Comparison of ENCODE assay signal across 8 cellular contexts in genomic region chr9:127545196-127546124, GRCh38.
DNase-seq lines count a peak whose midpoint lies in the region; ATAC-seq and TF ChIP-seq lines count a peak whose summit lies in the region.

No MANE protein-coding gene starts in this region.

- POLR2A ChIA-PET in IMR-90 (lab: Charles Lee; ENCODE audit: unreplicated experiment): interaction anchor here (0.7 kb wide), 1 partner anchor 25 kb away, joined by 3 read pairs; no protein-coding TSS in a partner anchor

- in situ Hi-C loops in IMR-90 (cut with MboI; ENCODE audit: low sequenced_read_pairs): no loop called here

- H3K9me3 ChIP-seq in IMR-90 (ENCODE audit: control insufficient read depth, insufficient read depth, low read length) (no peaks in the 10 kb centered on the region), mesenchymal stem cell (ENCODE audit: control insufficient read depth, low read length) (no peaks in the 10 kb centered on the region)

- H3K14ac ChIP-seq in IMR-90 (replicated peaks; ENCODE audit: low read depth, low read length): peak overlapping the region; percentile 78
- H3K14ac ChIP-seq in mesenchymal stem cell (ENCODE audit: low read length in 2 of 2): peak overlapping the region in 1 of 2 experiments; percentile 77

- H4K91ac ChIP-seq in IMR-90 (ENCODE audit: insufficient read depth, low read depth, low read length) (peak overlapping the region; percentile 36; the same call in 1 of the 2 replicates), mesenchymal stem cell (ENCODE audit: low read length) (peak overlapping the region; percentile 5)

- H3K4ac ChIP-seq in IMR-90 (ENCODE audit: low read depth, low read length) (peak overlapping the region; percentile 73), mesenchymal stem cell (ENCODE audit: low read depth in 1 of 2, low read length in 2 of 2) (peak overlapping the region in 1 of 2 experiments; percentile 49)

- peaks cover 4% of the 10 kb centered on the region for H3K36me3 Mint-ChIP-seq in central memory CD8-positive, alpha-beta T cell (ENCODE audit: insufficient read depth)

- H3K79me1 ChIP-seq in IMR-90 (ENCODE audit: low read depth in 1 of 2, low read length in 2 of 2) (peaks cover 0 to 78% of the 10 kb centered on the region in 2 experiments; a peak in 3 of 4 replicates), mesenchymal stem cell (replicated peaks; ENCODE audit: low read length, poor library complexity, severe bottlenecking) (no peaks in the 10 kb centered on the region)

- H3K4me3 ChIP-seq in IMR-90 (ENCODE audit: insufficient read depth, low read depth, low read length): no peak overlapping the region
- no peak overlapping the region for H3K4me3 ChIP-seq in mesenchymal stem cell (ENCODE audit: insufficient read depth in 1 of 2, low read depth in 1 of 2, low read length in 2 of 2)

- H3K4me1 Mint-ChIP-seq in central memory CD8-positive, alpha-beta T cell: peaks cover 10% of the 10 kb centered on the region

- H2AK5ac ChIP-seq in IMR-90 (ENCODE audit: low read depth, low read length) (peak overlapping the region; percentile 71), mesenchymal stem cell (ENCODE audit: low read length, severe bottlenecking) (peak overlapping the region; percentile 85)

- intact Hi-C loops in IMR-90 (cut with micrococcal nuclease): no loop called here

- H3K27me3 Mint-ChIP-seq in central memory CD8-positive, alpha-beta T cell: no peaks in the 10 kb centered on the region

- H2BK12ac ChIP-seq in mesenchymal stem cell (ENCODE audit: low read length in 2 of 2): peak overlapping the region in 1 of 2 experiments; percentile 65

- H2AFZ ChIP-seq in IMR-90 (replicated peaks; ENCODE audit: low read length, poor library complexity): peak overlapping the region; percentile 68
- no peak overlapping the region for H2AFZ ChIP-seq in mesenchymal stem cell (ENCODE audit: low read depth, low read length)

- H3K36me3 ChIP-seq in IMR-90 (ENCODE audit: control insufficient read depth, insufficient read depth, low read length): peaks cover 41% of the 10 kb centered on the region
- H3K36me3 ChIP-seq in mesenchymal stem cell (ENCODE audit: control insufficient read depth in 1 of 2, insufficient read depth in 2 of 2, low read depth in 1 of 2, low read length in 2 of 2): peaks cover 53 to 59% of the 10 kb centered on the region in 2 experiments

- peak; percentile 41 for ATAC-seq in IMR-90 (ENCODE audit: low read depth)
- ATAC-seq in central memory CD8-positive, alpha-beta T cell (replicated peaks; ENCODE audit: extremely low read depth, poor library complexity, severe bottlenecking): no peak
- ATAC-seq in activated CD4-positive, CD25-positive, alpha-beta regulatory T cell treated with anti-CD3 and anti-CD28 coated beads, Interleukin-2, amount 50 U/mL, for 24 hours: no peak
- ATAC-seq in GM19023 (IDR thresholded peaks at IDR 0.05; ENCODE audit: unreplicated experiment): no peak
- no peak for ATAC-seq in GM19328 (IDR thresholded peaks at IDR 0.05; ENCODE audit: unreplicated experiment)

- no peak overlapping the region for H3K4me3 Mint-ChIP-seq in central memory CD8-positive, alpha-beta T cell

- H3K9me3 Mint-ChIP-seq in central memory CD8-positive, alpha-beta T cell: no peaks in the 10 kb centered on the region

- WGBS in IMR-90 (ENCODE audit: extremely low coverage in 2 of 2, insufficient read length in 1 of 2), 2 experiments: 76% methylated on average over 11 of the region's 25 CpGs; no CpG with 5 or more reads in 1 of the 2 experiments
- WGBS in mesenchymal stem cell: 78% methylated on average over 24 of the region's 25 CpGs

- H3K23ac ChIP-seq in IMR-90 (ENCODE audit: low read depth, low read length): 0 out of 2 replicates have a peak overlapping the region, but pooled peaks have one; percentile 38
- H3K23ac ChIP-seq in mesenchymal stem cell (ENCODE audit: low read length in 2 of 2): no peak overlapping the region

- H3K18ac ChIP-seq in IMR-90 (ENCODE audit: low read depth, low read length): peak overlapping the region; percentile 29; the same call in 1 of the 2 replicates
- H3K18ac ChIP-seq in mesenchymal stem cell (ENCODE audit: low read depth in 1 of 2, low read length in 2 of 2): peak overlapping the region; percentile 16 to 79

- DNase-seq in GM03348 (ENCODE audit: low spot score) (peak; percentile 55), IMR-90 (peak; percentile 56), mesenchymal stem cell (no peak)
- no peak for DNase-seq in central memory CD8-positive, alpha-beta T cell (ENCODE audit: low spot score in 2 of 2)
- DNase-seq in activated CD4-positive, alpha-beta T cell treated with anti-CD3 and anti-CD28 coated beads for 1 hour: no peak

- H2BK15ac ChIP-seq in IMR-90 (ENCODE audit: low read depth, low read length) (no peak overlapping the region), mesenchymal stem cell (ENCODE audit: low read depth, poor library complexity, severe bottlenecking) (peak overlapping the region; percentile 26)

- peak overlapping the region; percentile 79 for H3K27ac Mint-ChIP-seq in central memory CD8-positive, alpha-beta T cell (ENCODE audit: low read depth)

- H4K8ac ChIP-seq in IMR-90 (ENCODE audit: low read depth in 2 of 2, low read length in 2 of 2) (peak overlapping the region in 1 of 2 experiments; percentile 71; a peak in 1 of 4 replicates), mesenchymal stem cell (ENCODE audit: low read length) (peak overlapping the region; percentile 5)

- no peak overlapping the region for H2BK20ac ChIP-seq in IMR-90 (ENCODE audit: low read depth, low read length)

- dilution Hi-C loops in IMR-90 (cut with HindIII; ENCODE audit: low sequenced_read_pairs, unreplicated experiment): no loop called here

- no peak for TF ChIP-seq CTCF in IMR-90 (conservative IDR thresholded peaks at IDR 0.05; ENCODE audit: low read depth, low read length)

- peaks cover 96% of the 10 kb centered on the region for H4K20me1 ChIP-seq in IMR-90 (ENCODE audit: insufficient read depth, low read length)

- H3K9ac ChIP-seq in IMR-90 (ENCODE audit: low read depth, low read length) (no peak overlapping the region), mesenchymal stem cell (ENCODE audit: low read length) (peak overlapping the region; percentile 36)

- H3K4me2 ChIP-seq in IMR-90 (ENCODE audit: low read depth, low read length) (peak overlapping the region; percentile 19; the same call in 1 of the 2 replicates), mesenchymal stem cell (ENCODE audit: low read length, poor library complexity, severe bottlenecking) (peak overlapping the region; percentile 41)

- H2BK5ac ChIP-seq in IMR-90 (ENCODE audit: low read depth, low read length, poor library complexity, severe bottlenecking): peak overlapping the region; percentile 78
- H2BK5ac ChIP-seq in mesenchymal stem cell (ENCODE audit: low read depth, low read length, poor library complexity, severe bottlenecking): peak overlapping the region; percentile 59

- H2AK9ac ChIP-seq in IMR-90 (replicated peaks; ENCODE audit: low read depth, low read length, poor library complexity): peak overlapping the region; percentile 92

- peaks cover 61% of the 10 kb centered on the region for H3K9me1 ChIP-seq in IMR-90 (ENCODE audit: insufficient read depth, low read length)

- CTCF ChIA-PET in IMR-90 (lab: Yijun Ruan, JAX): no interaction called here

- BruUV-seq in IMR-90 (replicated peaks; lab: Mats Ljungman, UMichigan): no TSS peak

- peak overlapping the region; percentile 17; the same call in 1 of the 2 replicates for H4K5ac ChIP-seq in IMR-90 (ENCODE audit: low read depth, low read length)

- TF ChIP-seq RAD21 in IMR-90 (IDR thresholded peaks at IDR 0.05; ENCODE audit: low read length): no peak

- H3K27me3 ChIP-seq in IMR-90 (ENCODE audit: control insufficient read depth, insufficient read depth, low read length) (no peaks in the 10 kb centered on the region), mesenchymal stem cell (ENCODE audit: control insufficient read depth in 1 of 2, insufficient read depth in 1 of 2, low read length in 2 of 2) (no peaks in the 10 kb centered on the region)

- no peak overlapping the region for H3K56ac ChIP-seq in IMR-90 (ENCODE audit: extremely low read depth, insufficient read depth, low read length)

- TF ChIP-seq POLR2A in IMR-90 (IDR thresholded peaks at IDR 0.05; ENCODE audit: low read depth, low read length): no peak

- H2BK120ac ChIP-seq in IMR-90 (ENCODE audit: low read depth, low read length): peak overlapping the region; percentile 46; the same call in 1 of the 2 replicates
- no peak overlapping the region for H2BK120ac ChIP-seq in mesenchymal stem cell (ENCODE audit: low read depth, low read length)

- H3K4me1 ChIP-seq in IMR-90 (ENCODE audit: control insufficient read depth, insufficient read depth, low read length): peaks cover 61% of the 10 kb centered on the region
- H3K4me1 ChIP-seq in mesenchymal stem cell (ENCODE audit: control insufficient read depth, insufficient read depth, low read depth, low read length): peaks cover 75% of the 10 kb centered on the region

- H3K27ac ChIP-seq in IMR-90 (ENCODE audit: insufficient read depth, low read length) (peak overlapping the region; percentile 63), mesenchymal stem cell (ENCODE audit: low read length, poor library complexity, severe bottlenecking) (peak overlapping the region; percentile 89)

TF ChIP-seq in IMR-90, 13 proteins besides CTCF, POLR2A, EP300 and RAD21:
- TF ChIP-seq ELK1 (IDR thresholded peaks at IDR 0.05; ENCODE audit: borderline replicate concordance, low read depth, low read length): no peak
- TF ChIP-seq MAZ (IDR thresholded peaks at IDR 0.05; ENCODE audit: borderline replicate concordance, low read depth, low read length): peak; percentile 70; the same call in 1 of the 2 replicates
- TF ChIP-seq FOS (IDR thresholded peaks at IDR 0.05; ENCODE audit: low read depth, low read length): no peak

Comparison
In these comparisons a context has a peak if more than half of its experiments do, and no peak if none do; other contexts are left out.
1. DNase-seq: peak in GM03348 (single experiment) and IMR-90 (single experiment); none in central memory CD8-positive, alpha-beta T cell (0 of 2), mesenchymal stem cell (single experiment) and activated CD4-positive, alpha-beta T cell treated with anti-CD3 and anti-CD28 coated beads for 1 hour (single experiment).